In genomic region chrX:54213603-54214002, GRCh38 we compare ENCODE assay signal across 2 cellular contexts.
TF ChIP-seq lines count a peak whose summit lies in the region.

No MANE protein-coding gene starts in this region.

TF ChIP-seq in HEK293, 187 proteins besides CTCF, POLR2A, EP300 and RAD21:
- no peak for TF ChIP-seq ZNF571 (tag by site-specific recombination; IDR thresholded peaks at IDR 0.05)
- TF ChIP-seq ATF2 (tag by site-specific recombination; IDR thresholded peaks at IDR 0.05; ENCODE audit: low read depth): peak; percentile 78

TF ChIP-seq in GM12878, 131 proteins besides CTCF, POLR2A, EP300 and RAD21:
- TF ChIP-seq BMI1 (IDR thresholded peaks at IDR 0.05; ENCODE audit: borderline replicate concordance): no peak
- TF ChIP-seq ATF7 (IDR thresholded peaks at IDR 0.05; ENCODE audit: low read depth): peak; percentile 55; the same call in 1 of the 2 replicates
- TF ChIP-seq RELB (IDR thresholded peaks at IDR 0.05; ENCODE audit: low read depth): no peak
